ENCODE assay signal across 8 cellular contexts in genomic region chr10:123154943-123155505, GRCh38. TPM values are rescaled to one million over a fixed set of nuclear protein-coding genes. Genes with fewer than 3 reads are reported as not detected.
DNase-seq lines count a peak whose midpoint lies in the region; ATAC-seq, FAIRE-seq and TF ChIP-seq lines count a peak whose summit lies in the region.

No MANE protein-coding gene starts in this region.

- peak overlapping the region; percentile 70 for H3K27ac Mint-ChIP-seq in astrocyte (ENCODE audit: unreplicated experiment)

- peaks cover 32% of the 10 kb centered on the region for H3K4me1 ChIP-seq in astrocyte (ENCODE audit: insufficient read depth, low read length)
- peaks cover 15 to 34% of the 10 kb centered on the region in 2 donors for H3K4me1 ChIP-seq in thoracic aorta (ENCODE audit: control insufficient read depth in 1 of 2, low read depth in 2 of 2)

- H3K9ac ChIP-seq in astrocyte (ENCODE audit: low read length): peak overlapping the region; percentile 94

- TF ChIP-seq CTCF in astrocyte (IDR thresholded peaks at IDR 0.05; ENCODE audit: insufficient read depth, low read depth, low read length) (no peak), kidney epithelial cell (IDR thresholded peaks at IDR 0.05; ENCODE audit: insufficient read depth, low read length, poor library complexity, severe bottlenecking) (no peak), thoracic aorta (IDR thresholded peaks at IDR 0.05) (no peak)

- ATAC-seq in GM21576 (IDR thresholded peaks at IDR 0.05; ENCODE audit: unreplicated experiment) (peak; percentile 12), thoracic aorta (ENCODE audit: insufficient number of reproducible peaks, low FRiP score, low read depth) (no peak)

- peak overlapping the region; percentile 99 for H3K4me3 Mint-ChIP-seq in astrocyte (ENCODE audit: unreplicated experiment)

- H3K4me2 ChIP-seq in astrocyte (ENCODE audit: low read length): peak overlapping the region; percentile 96

- H3K27ac ChIP-seq in astrocyte (ENCODE audit: low read depth, low read length) (peak overlapping the region; percentile 89), thoracic aorta (peak overlapping the region; percentile 83 to 89)

- H2AFZ ChIP-seq in astrocyte (ENCODE audit: low read depth, low read length): peak overlapping the region; percentile 75

- H3K36me3 Mint-ChIP-seq in astrocyte (ENCODE audit: low read depth, unreplicated experiment): peaks cover 9% of the 10 kb centered on the region

- H3K4me1 Mint-ChIP-seq in astrocyte (ENCODE audit: low read depth, unreplicated experiment): peaks cover 28% of the 10 kb centered on the region

- H3K27me3 Mint-ChIP-seq in astrocyte (ENCODE audit: low read depth, unreplicated experiment): peaks cover 31% of the 10 kb centered on the region

- peaks cover 33% of the 10 kb centered on the region for H3K27me3 ChIP-seq in astrocyte (ENCODE audit: insufficient read depth, low read length)
- peaks cover 25% of the 10 kb centered on the region for H3K27me3 ChIP-seq in kidney epithelial cell (ENCODE audit: control insufficient read depth, insufficient read depth, low read length)
- peaks cover 15% of the 10 kb centered on the region for H3K27me3 ChIP-seq in thoracic aorta (replicated peaks; ENCODE audit: insufficient read depth)

- H3K4me3 ChIP-seq in GM08714 (ENCODE audit: low read length) (peak overlapping the region; percentile 87), astrocyte (ENCODE audit: insufficient read depth, low read depth, low read length) (peak overlapping the region; percentile 91), kidney epithelial cell (ENCODE audit: low read depth, low read length) (peak overlapping the region; percentile 64), thoracic aorta (peak overlapping the region; percentile 93)
- peak overlapping the region; percentile 92 for H3K4me3 ChIP-seq in Jurkat, Clone E6-1 (ENCODE audit: low read length)

- peaks cover 58% of the 10 kb centered on the region for H3K79me2 ChIP-seq in astrocyte (ENCODE audit: insufficient read depth, low read length)

- H3K9me3 ChIP-seq in astrocyte (ENCODE audit: insufficient read depth, low read depth, low read length): no peaks in the 10 kb centered on the region
- no peaks in the 10 kb centered on the region for H3K9me3 ChIP-seq in thoracic aorta

- H3K9me3 Mint-ChIP-seq in astrocyte (ENCODE audit: unreplicated experiment): peaks cover 3% of the 10 kb centered on the region

- FAIRE-seq in astrocyte (lab: Jason Lieb, UNC): no peak
- FAIRE-seq in GM19239 (lab: Jason Lieb, UNC): no peak

- no peak for DNase-seq in Jurkat, Clone E6-1 (ENCODE audit: low read depth, low spot score)
- peak; percentile 50 for DNase-seq in astrocyte (ENCODE audit: low read depth)
- DNase-seq in kidney epithelial cell (ENCODE audit: low read depth): no peak
- DNase-seq in thoracic aorta (ENCODE audit: low spot score): no peak
- DNase-seq in GM19239 (ENCODE audit: insufficient read length, low spot score): no peak
- DNase-seq in cerebellar nuclear complex (lab: John Stamatoyannopoulos, UW): no peak

- H3K36me3 ChIP-seq in astrocyte (ENCODE audit: insufficient read depth, low read length): peaks cover 26% of the 10 kb centered on the region
- no peaks in the 10 kb centered on the region for H3K36me3 ChIP-seq in kidney epithelial cell (ENCODE audit: control insufficient read depth, insufficient read depth, low read length)
- H3K36me3 ChIP-seq in thoracic aorta: no peaks in the 10 kb centered on the region

- H4K20me1 ChIP-seq in astrocyte (ENCODE audit: insufficient read depth, low read length): peaks cover 50% of the 10 kb centered on the region

RNA-seq across cellular contexts. Expression of gene BUB3, which starts 0.8 kb away (rescaled TPM):
- 322 TPM for polyA plus RNA-seq in Jurkat, Clone E6-1 (2012; ENCODE audit: insufficient read depth, insufficient read length)
- total RNA-seq in astrocyte (79.7 and 81.7 TPM in 2 replicates), kidney epithelial cell (132 and 153 TPM in 2 replicates), thoracic aorta (10 to 100 TPM; 64.2 to 77.9 TPM)

RNA-seq across cellular contexts. Expression of gene HMX2, which starts 7.1 kb away (rescaled TPM):
- polyA plus RNA-seq in Jurkat, Clone E6-1 (2012; ENCODE audit: insufficient read depth, insufficient read length): 5.0 TPM
- total RNA-seq in astrocyte (not detected in 2 replicates), kidney epithelial cell (0.34 TPM in 1 of 2 replicates, not detected in the other), thoracic aorta (not detected)

RNA-seq across cellular contexts. Expression of gene HMX3, which starts 19.3 kb away (rescaled TPM):
- 5.0 TPM for polyA plus RNA-seq in Jurkat, Clone E6-1 (2012; ENCODE audit: insufficient read depth, insufficient read length)
- total RNA-seq in astrocyte (not detected in 2 replicates), kidney epithelial cell (0.08 TPM in 1 of 2 replicates, not detected in the other), thoracic aorta (not detected)
